17 cellular contexts compared by ENCODE assay signal in genomic region chr7:98772242-98772603, GRCh38.
DNase-seq lines count a peak whose midpoint lies in the region; ATAC-seq and TF ChIP-seq lines count a peak whose summit lies in the region.
"Had no signal": no experiment of that assay in that cellular context is flagged by ENCODE, and none has a peak within 500 bp of the region (broad histone marks: within the 10 kb centered on the region; RNA-seq: fewer than 3 reads in every experiment).

No MANE protein-coding gene starts in this region.

- H3K27me3 ChIP-seq in H7 (ENCODE audit: control insufficient read depth, insufficient read depth, low read length), result no peaks in the 10 kb centered on the region
- H3K27me3 ChIP-seq in SJSA1 (replicated peaks), result no peaks in the 10 kb centered on the region
- H3K27me3 ChIP-seq: Peyer's patch, tibial nerve had no signal

- H3K4me3 ChIP-seq in H7 (ENCODE audit: insufficient read depth, low read depth, low read length) (no peak overlapping the region), SJSA1 (no peak overlapping the region)
- H3K4me3 ChIP-seq: coronary artery, Peyer's patch, tibial nerve had no signal

- H3K36me3 ChIP-seq in H7 (replicated peaks; ENCODE audit: control insufficient read depth, insufficient read depth, low read length) (no peaks in the 10 kb centered on the region), SJSA1 (no peaks in the 10 kb centered on the region)
- H3K36me3 ChIP-seq: neutrophil, Peyer's patch, tibial nerve had no signal

- H3K9me3 ChIP-seq in SJSA1 (replicated peaks), result no peaks in the 10 kb centered on the region
- H3K9me3 ChIP-seq: neutrophil, Peyer's patch had no signal

- peak overlapping the region; percentile 33 for H3K4me3 Mint-ChIP-seq in nephron progenitor cell
- H3K4me3 Mint-ChIP-seq in activated T-helper 17 cell treated with anti-CD3 and anti-CD28 coated beads, Interleukin-2, amount 50 U/mL, for 72 hours, result no peak overlapping the region
- H3K4me3 Mint-ChIP-seq: activated CD8-positive, alpha-beta memory T cell treated with anti-CD3 and anti-CD28 coated beads, Interleukin-2, amount 10 ng/mL, durations not matched to agents 7 days and 5 days; CD8-positive, alpha-beta T cell had no signal

- H3K4me1 Mint-ChIP-seq in nephron progenitor cell, result peaks cover 45% of the 10 kb centered on the region
- no peaks in the 10 kb centered on the region for H3K4me1 Mint-ChIP-seq in activated T-helper 17 cell treated with anti-CD3 and anti-CD28 coated beads, Interleukin-2, amount 50 U/mL, for 72 hours
- H3K4me1 Mint-ChIP-seq: activated CD8-positive, alpha-beta memory T cell treated with anti-CD3 and anti-CD28 coated beads, Interleukin-2, amount 10 ng/mL, durations not matched to agents 7 days and 5 days had no signal

- no peak for TF ChIP-seq CTCF in nephron progenitor cell (IDR thresholded peaks at IDR 0.05)

- no peaks in the 10 kb centered on the region for H3K36me3 Mint-ChIP-seq in nephron progenitor cell (ENCODE audit: low read depth)
- H3K36me3 Mint-ChIP-seq in activated T-helper 17 cell treated with anti-CD3 and anti-CD28 coated beads, Interleukin-2, amount 50 U/mL, for 72 hours (ENCODE audit: low read depth), result no peaks in the 10 kb centered on the region
- H3K36me3 Mint-ChIP-seq: activated CD8-positive, alpha-beta memory T cell treated with anti-CD3 and anti-CD28 coated beads, Interleukin-2, amount 10 ng/mL, durations not matched to agents 7 days and 5 days; CD8-positive, alpha-beta T cell had no signal

- H3K27ac ChIP-seq in SJSA1, result peak overlapping the region; percentile 78
- H3K27ac ChIP-seq: neutrophil, Peyer's patch, tibial nerve had no signal

- peak; percentile 21 for DNase-seq in Ammon's horn (ENCODE audit: low spot score)
- peak; percentile 40 for DNase-seq in H7
- DNase-seq in SJSA1 (ENCODE audit: low read depth in 1 of 2, low spot score in 2 of 2), result peak in 1 of 2 experiments; percentile 28
- no peak for DNase-seq in nephron progenitor cell
- no peak for DNase-seq in OCI-M1 (lab: John Stamatoyannopoulos, UW)
- DNase-seq in NCI-H748 treated with DMSO at 0.1 percent for 48 hours (lab: John Stamatoyannopoulos, UW), result no peak
- no peak for DNase-seq in DMS153 treated with DMSO at 0.1 percent for 48 hours (lab: John Stamatoyannopoulos, UW; ENCODE audit: unreplicated experiment)
- DNase-seq: activated CD4-positive, CD25-positive, alpha-beta regulatory T cell; activated CD8-positive, alpha-beta memory T cell treated with anti-CD3 and anti-CD28 coated beads, Interleukin-2, amount 10 ng/mL, durations not matched to agents 7 days and 5 days; CD8-positive, alpha-beta T cell; NCI-H2029; NCI-H526 had no signal

- no peak overlapping the region for H3K27ac Mint-ChIP-seq in nephron progenitor cell
- H3K27ac Mint-ChIP-seq in activated T-helper 17 cell treated with anti-CD3 and anti-CD28 coated beads, Interleukin-2, amount 50 U/mL, for 72 hours, result no peak overlapping the region
- H3K27ac Mint-ChIP-seq: activated CD8-positive, alpha-beta memory T cell treated with anti-CD3 and anti-CD28 coated beads, Interleukin-2, amount 10 ng/mL, durations not matched to agents 7 days and 5 days; CD8-positive, alpha-beta T cell had no signal

- H3K9me3 Mint-ChIP-seq in nephron progenitor cell, result no peaks in the 10 kb centered on the region
- H3K9me3 Mint-ChIP-seq in activated T-helper 17 cell treated with anti-CD3 and anti-CD28 coated beads, Interleukin-2, amount 50 U/mL, for 72 hours, result no peaks in the 10 kb centered on the region
- H3K9me3 Mint-ChIP-seq: CD8-positive, alpha-beta T cell had no signal

- peaks cover 38% of the 10 kb centered on the region for H3K4me1 ChIP-seq in SJSA1 (replicated peaks)
- H3K4me1 ChIP-seq: Peyer's patch had no signal

- peaks cover 15% of the 10 kb centered on the region for H3K27me3 Mint-ChIP-seq in nephron progenitor cell (ENCODE audit: low read depth, poor library complexity)
- H3K27me3 Mint-ChIP-seq in activated T-helper 17 cell treated with anti-CD3 and anti-CD28 coated beads, Interleukin-2, amount 50 U/mL, for 72 hours, result peaks cover 20% of the 10 kb centered on the region

- ATAC-seq in activated T-helper 17 cell treated with anti-CD3 and anti-CD28 coated beads, Interleukin-2, amount 50 U/mL, for 72 hours (replicated peaks), result no peak
- ATAC-seq: activated CD8-positive, alpha-beta memory T cell treated with anti-CD3 and anti-CD28 coated beads, Interleukin-2, amount 10 ng/mL, durations not matched to agents 7 days and 5 days; CD8-positive, alpha-beta T cell had no signal

Comparison
In these comparisons a context has a peak if more than half of its experiments do, and no peak if none do; other contexts are left out.
1. DNase-seq: peak in Ammon's horn (single experiment) and H7 (single experiment); none in nephron progenitor cell (single experiment), OCI-M1 (single experiment), NCI-H748 treated with DMSO at 0.1 percent for 48 hours (single experiment) and DMS153 treated with DMSO at 0.1 percent for 48 hours (single experiment).